ENCODE assay signal across 1 cellular context in genomic region chr13:41709511-41709910, GRCh38.
TF ChIP-seq lines count a peak whose summit lies in the region.

No MANE protein-coding gene starts in this region.

TF ChIP-seq in WTC11, 78 proteins besides CTCF, POLR2A, EP300 and RAD21 (continued from another document):
- TF ChIP-seq, protein P1, sequence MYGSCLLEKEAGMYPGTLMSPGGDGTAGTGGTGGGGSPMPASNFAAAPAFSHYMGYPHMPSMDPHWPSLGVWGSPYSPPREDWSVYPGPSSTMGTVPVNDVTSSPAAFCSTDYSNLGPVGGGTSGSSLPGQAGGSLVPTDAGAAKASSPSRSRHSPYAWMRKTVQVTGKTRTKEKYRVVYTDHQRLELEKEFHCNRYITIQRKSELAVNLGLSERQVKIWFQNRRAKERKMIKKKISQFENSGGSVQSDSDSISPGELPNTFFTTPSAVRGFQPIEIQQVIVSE (CRISPR knock-in tag; IDR thresholded peaks at IDR 0.05; ENCODE audit: borderline replicate concordance) = no peak
- TF ChIP-seq CREB1 (CRISPR knock-in tag; IDR thresholded peaks at IDR 0.05) = no peak
- TF ChIP-seq GRHL2 (CRISPR knock-in tag; IDR thresholded peaks at IDR 0.05; ENCODE audit: insufficient replicate concordance, severe bottlenecking) = no peak
- TF ChIP-seq CBFB (CRISPR knock-in tag; IDR thresholded peaks at IDR 0.05; ENCODE audit: low read depth) = no peak
- TF ChIP-seq RELA (CRISPR knock-in tag; IDR thresholded peaks at IDR 0.05; ENCODE audit: borderline replicate concordance) = no peak
- no peak for TF ChIP-seq ESRRA (CRISPR knock-in tag; IDR thresholded peaks at IDR 0.05; ENCODE audit: borderline replicate concordance)
- TF ChIP-seq MAX (CRISPR knock-in tag; IDR thresholded peaks at IDR 0.05) = no peak
- TF ChIP-seq ZNF396 (CRISPR knock-in tag; IDR thresholded peaks at IDR 0.05; ENCODE audit: borderline replicate concordance) = no peak
- TF ChIP-seq AR (CRISPR knock-in tag; IDR thresholded peaks at IDR 0.05) = no peak
